ENCODE assay signal across 12 cellular contexts in genomic region chr5:76602094-76602726, GRCh38. TPM values are rescaled to one million over a fixed set of nuclear protein-coding genes. Genes with fewer than 3 reads are reported as not detected.
DNase-seq lines count a peak whose midpoint lies in the region; ATAC-seq, FAIRE-seq and TF ChIP-seq lines count a peak whose summit lies in the region.
"Had no signal": no experiment of that assay in that cellular context is flagged by ENCODE, and none has a peak within 500 bp of the region (broad histone marks: within the 10 kb centered on the region; RNA-seq: fewer than 3 reads in every experiment).

No MANE protein-coding gene starts in this region.

- no peak overlapping the region for H3K4me3 Mint-ChIP-seq in Calu3 (ENCODE audit: low read depth, unreplicated experiment)
- H3K4me3 Mint-ChIP-seq: activated CD4-positive, alpha-beta memory T cell treated with anti-CD3 and anti-CD28 coated beads for 36 hours had no signal

- TF ChIP-seq POLR2A in lower leg skin (IDR thresholded peaks at IDR 0.05): no peak

- peaks cover 19% of the 10 kb centered on the region for H3K4me1 Mint-ChIP-seq in Calu3 (ENCODE audit: low read depth, unreplicated experiment)

- no peaks in the 10 kb centered on the region for H3K27me3 Mint-ChIP-seq in Calu3 (ENCODE audit: unreplicated experiment)
- H3K27me3 Mint-ChIP-seq: activated CD4-positive, alpha-beta memory T cell treated with anti-CD3 and anti-CD28 coated beads for 36 hours had no signal

- intact Hi-C loops in Calu3 (cut with micrococcal nuclease; ENCODE audit: unreplicated experiment): no loop called here
- intact Hi-C loops in pancreas (cut with DNase I): loop anchor here in 1 of 3 donors (10.0 kb wide), 1 partner anchor 173 kb away; no protein-coding TSS in a partner anchor
- intact Hi-C loops in lower leg skin (cut with DNase I; ENCODE audit: low total_unique reads): loop anchor here (5.0 kb wide), 1 partner anchor 170 kb away; no protein-coding TSS in a partner anchor

- H3K27me3 ChIP-seq in brain microvascular endothelial cell (replicated peaks) (no peaks in the 10 kb centered on the region), kidney epithelial cell (ENCODE audit: control insufficient read depth, insufficient read depth, low read length) (no peaks in the 10 kb centered on the region), pancreas (no peaks in the 10 kb centered on the region)

- H3K4me3 ChIP-seq in brain microvascular endothelial cell (ENCODE audit: low read depth, low read length) (no peak overlapping the region), kidney epithelial cell (ENCODE audit: low read depth, low read length) (no peak overlapping the region), pancreas (no peak overlapping the region), lower leg skin (ENCODE audit: low read depth, poor library complexity, severe bottlenecking) (no peak overlapping the region)
- H3K4me3 ChIP-seq: coronary artery had no signal

- in situ Hi-C loops in brain microvascular endothelial cell (cut with HindIII; ENCODE audit: low pct_ligation_motif_present, low sequenced_read_pairs): no loop called here

- no peak for DNase-seq in Calu3
- DNase-seq in LHCN-M2 (ENCODE audit: low read depth): peak; percentile 11
- peak; percentile 32 for DNase-seq in brain microvascular endothelial cell
- DNase-seq in kidney epithelial cell (ENCODE audit: low read depth): no peak
- DNase-seq in pancreas: no peak
- DNase-seq in activated gamma-delta T cell (lab: John Stamatoyannopoulos, UW): no peak
- no peak for DNase-seq in NCI-H1105 (lab: John Stamatoyannopoulos, UW)
- DNase-seq in lower leg skin (ENCODE audit: low spot score in 2 of 2): no peak
- DNase-seq: activated CD4-positive, alpha-beta memory T cell treated with anti-CD3 and anti-CD28 coated beads for 36 hours; activated naive CD4-positive, alpha-beta T cell treated with Interleukin-2 at 50 U/mL for 16 hours; T1000 had no signal

- H3K9me3 Mint-ChIP-seq in Calu3 (ENCODE audit: low read depth, unreplicated experiment): no peaks in the 10 kb centered on the region
- H3K9me3 Mint-ChIP-seq: activated CD4-positive, alpha-beta memory T cell treated with anti-CD3 and anti-CD28 coated beads for 36 hours had no signal

- no peaks in the 10 kb centered on the region for H3K4me1 ChIP-seq in pancreas

- ATAC-seq in pancreas: no peak

- CTCF ChIA-PET in Calu3 (lab: Charles Lee): interaction anchor here (0.6 to 4.0 kb wide), 9 partner anchors 38 to 433 kb away, joined by 3 to 106 read pairs (median 3); partner anchors contain the start of gene AGGF1

- H3K27ac Mint-ChIP-seq in Calu3 (ENCODE audit: unreplicated experiment): no peak overlapping the region
- H3K27ac Mint-ChIP-seq: activated CD4-positive, alpha-beta memory T cell treated with anti-CD3 and anti-CD28 coated beads for 36 hours had no signal

- no TSS peak for BruUV-seq in Calu3 (replicated peaks; lab: Mats Ljungman, UMichigan)

- H3K27ac ChIP-seq in brain microvascular endothelial cell (no peak overlapping the region), pancreas (no peak overlapping the region)
- H3K27ac ChIP-seq: coronary artery had no signal

- no peaks in the 10 kb centered on the region for H3K9me3 ChIP-seq in pancreas

- no peak for FAIRE-seq in pancreas (lab: Jason Lieb, UNC)

- H3K36me3 Mint-ChIP-seq in Calu3 (ENCODE audit: insufficient read depth, unreplicated experiment): no peaks in the 10 kb centered on the region

- H3K36me3 ChIP-seq in brain microvascular endothelial cell (replicated peaks): no peaks in the 10 kb centered on the region
- no peaks in the 10 kb centered on the region for H3K36me3 ChIP-seq in kidney epithelial cell (ENCODE audit: control insufficient read depth, insufficient read depth, low read length)
- H3K36me3 ChIP-seq in pancreas: peaks cover 0 to 6% (median 3%) of the 10 kb centered on the region in 3 donors

- WGBS in pancreas, 2 donors: 82 to 85% methylated on average over 2 of the region's 2 CpGs
- WGBS in lower leg skin, 2 donors: 81 to 82% methylated on average over 2 of the region's 2 CpGs

- peak; percentile 39 for TF ChIP-seq CTCF in Calu3 (IDR thresholded peaks at IDR 0.05; ENCODE audit: unreplicated experiment)
- peak; percentile 68 for TF ChIP-seq CTCF in brain microvascular endothelial cell (IDR thresholded peaks at IDR 0.05; ENCODE audit: low read depth, low read length, missing control alignments)
- TF ChIP-seq CTCF in kidney epithelial cell (IDR thresholded peaks at IDR 0.05; ENCODE audit: insufficient read depth, low read length, poor library complexity, severe bottlenecking): peak; percentile 38
- no peak for TF ChIP-seq CTCF in pancreas (IDR thresholded peaks at IDR 0.05)
- TF ChIP-seq CTCF in lower leg skin (IDR thresholded peaks at IDR 0.05): no peak

RNA-seq across cellular contexts. Expression of gene F2RL2, which starts 21.0 kb away (rescaled TPM):
- not detected in 2 replicates for total RNA-seq in Calu3 (2022)
- 0.52 and 0.71 TPM in 2 replicates for total RNA-seq in LHCN-M2 (2014; rRNA removed)
- polyA plus RNA-seq in LHCN-M2 (2012): 1.6 TPM
- 2.0 and 2.5 TPM in 2 replicates for total RNA-seq in kidney epithelial cell
- total RNA-seq in pancreas: 1 to 10 TPM in 2 of 6 donors, under 1 TPM in 4; 0.04 to 2.2 (median 0.22) TPM
- under 1 TPM; 0.04 to 0.40 TPM for polyA plus RNA-seq in pancreas
- 1 to 10 TPM in 3 of 4 donors, under 1 TPM in 1; 0.55 to 1.8 (median 1.2) TPM for total RNA-seq in lower leg skin
- total RNA-seq: activated CD4-positive, alpha-beta memory T cell treated with anti-CD3 and anti-CD28 coated beads for 36 hours had no signal

Comparison
In these comparisons a context has a peak if more than half of its experiments do, and no peak if none do; other contexts are left out.
1. DNase-seq: peak in LHCN-M2 (single experiment) and brain microvascular endothelial cell (single experiment); none in Calu3 (single experiment), kidney epithelial cell (single experiment), pancreas (0 of 6), activated gamma-delta T cell (single experiment), NCI-H1105 (single experiment) and lower leg skin (0 of 2).
2. CTCF ChIP-seq: peak in Calu3 (single experiment), brain microvascular endothelial cell (single experiment) and kidney epithelial cell (single experiment); none in pancreas (0 of 4) and lower leg skin (0 of 3).